In the genomic region with DNA sequence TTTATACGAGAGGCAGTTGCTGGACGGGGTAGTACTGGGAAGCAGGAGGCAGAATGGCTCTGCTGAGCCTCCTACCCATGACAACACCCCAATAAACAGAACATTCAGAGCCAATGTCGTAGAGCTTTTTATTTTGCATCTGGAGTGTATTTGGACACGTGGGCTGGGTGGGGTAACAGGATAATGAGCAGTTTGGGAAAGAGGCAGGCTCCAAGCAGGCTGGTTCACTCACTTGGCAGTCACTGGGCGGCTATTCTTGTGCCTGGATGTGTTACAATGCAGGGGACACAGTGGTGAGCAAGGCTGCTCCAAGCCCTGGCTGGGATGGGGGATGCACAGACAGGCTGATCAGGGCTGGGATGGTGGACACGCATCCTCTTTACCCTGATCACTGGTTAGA, we compare ENCODE assay signal across 12 cellular contexts. TPM values are rescaled to one million over a fixed set of nuclear protein-coding genes. Genes with fewer than 3 reads are reported as not detected.
DNase-seq lines count a peak whose midpoint lies in the region; ATAC-seq and TF ChIP-seq lines count a peak whose summit lies in the region.
"Had no signal": no experiment of that assay in that cellular context is flagged by ENCODE, and none has a peak within 500 bp of the region (broad histone marks: within the 10 kb centered on the region; RNA-seq: fewer than 3 reads in every experiment).

No MANE protein-coding gene starts in this region.

- H3K36me3 ChIP-seq in lower lobe of right lung: peaks cover 54% of the 10 kb centered on the region

- no peaks in the 10 kb centered on the region for H3K4me1 Mint-ChIP-seq in activated naive CD8-positive, alpha-beta T cell treated with anti-CD3 and anti-CD28 coated beads, Interleukin-2, amount 50 U/mL, for 24 hours

- H3K9me3 ChIP-seq in lower lobe of right lung: no peaks in the 10 kb centered on the region

- peaks cover 2% of the 10 kb centered on the region for H3K36me3 Mint-ChIP-seq in activated naive CD8-positive, alpha-beta T cell treated with anti-CD3 and anti-CD28 coated beads, Interleukin-2, amount 50 U/mL, for 24 hours (ENCODE audit: low read depth)

- no peaks in the 10 kb centered on the region for H3K27me3 ChIP-seq in lower lobe of right lung (ENCODE audit: low read depth)

- H3K4me3 ChIP-seq in HFF-Myc (replicated peaks; ENCODE audit: low read depth, low read length) (no peak overlapping the region), lower lobe of right lung (peak overlapping the region; percentile 7)

- no peaks in the 10 kb centered on the region for H3K27me3 Mint-ChIP-seq in activated naive CD8-positive, alpha-beta T cell treated with anti-CD3 and anti-CD28 coated beads, Interleukin-2, amount 50 U/mL, for 24 hours
- H3K27me3 Mint-ChIP-seq: activated B cell treated with CpG ODN at 0.5 μM for 24 hours had no signal

- H3K4me1 ChIP-seq in lower lobe of right lung: peaks cover 28% of the 10 kb centered on the region

- H3K27ac ChIP-seq in lower lobe of right lung (peak overlapping the region; percentile 75), substantia nigra (ENCODE audit: low read depth, low read length, poor library complexity, severe bottlenecking) (no peak overlapping the region)

- TF ChIP-seq CTCF in HFF-Myc (IDR thresholded peaks at IDR 0.05; ENCODE audit: low read depth, low read length, missing control alignments) (no peak), lower lobe of right lung (IDR thresholded peaks at IDR 0.05) (no peak)

- peak; percentile 10 for TF ChIP-seq POLR2A in erythroblast (IDR thresholded peaks at IDR 0.05; ENCODE audit: low read length)

- intact Hi-C loops in lower lobe of right lung (cut with DNase I): no loop called here

- no peak overlapping the region for H3K4me3 Mint-ChIP-seq in activated naive CD8-positive, alpha-beta T cell treated with anti-CD3 and anti-CD28 coated beads, Interleukin-2, amount 50 U/mL, for 24 hours
- H3K4me3 Mint-ChIP-seq: activated B cell treated with CpG ODN at 0.5 μM for 24 hours had no signal

- peak in 1 of 2 donors; percentile 3 for ATAC-seq in lower lobe of right lung
- no peak for ATAC-seq in activated naive CD8-positive, alpha-beta T cell treated with anti-CD3 and anti-CD28 coated beads, Interleukin-2, amount 50 U/mL, for 24 hours
- ATAC-seq in HG03196 (IDR thresholded peaks at IDR 0.05; ENCODE audit: unreplicated experiment): no peak

- H3K27ac Mint-ChIP-seq in activated naive CD8-positive, alpha-beta T cell treated with anti-CD3 and anti-CD28 coated beads, Interleukin-2, amount 50 U/mL, for 24 hours: no peak overlapping the region
- H3K27ac Mint-ChIP-seq: activated B cell treated with CpG ODN at 0.5 μM for 24 hours had no signal

- DNase-seq in HFF-Myc (ENCODE audit: extremely low read depth, low read depth) (peak; percentile 55), erythroblast (lab: John Stamatoyannopoulos, UW) (no peak), lower lobe of right lung (no peak), substantia nigra (lab: John Stamatoyannopoulos, UW) (peak in 25 of 49 donors; percentile 12 to 83 (median 49)), NCI-H524 (lab: John Stamatoyannopoulos, UW) (no peak), NK-92 (lab: John Stamatoyannopoulos, UW; ENCODE audit: unreplicated experiment) (no peak)
- no peak for DNase-seq in activated naive CD8-positive, alpha-beta T cell treated with anti-CD3 and anti-CD28 coated beads, Interleukin-2, amount 50 U/mL, for 24 hours
- DNase-seq: activated B cell treated with CpG ODN at 0.5 μM for 24 hours; activated gamma-delta T cell treated with Interleukin-2 at 50 U/mL for 16 hours; NCI-H1092; stimulated activated CD4-positive, alpha-beta T cell treated with anti-CD3 and anti-CD28 coated beads, Interleukin-4, amount 100 ng/mL, for 1 hour had no signal

- H3K9me3 Mint-ChIP-seq in activated naive CD8-positive, alpha-beta T cell treated with anti-CD3 and anti-CD28 coated beads, Interleukin-2, amount 50 U/mL, for 24 hours: no peaks in the 10 kb centered on the region
- H3K9me3 Mint-ChIP-seq: activated B cell treated with CpG ODN at 0.5 μM for 24 hours had no signal

RNA-seq across cellular contexts. Expression of gene ACTMAP, which starts 9.5 kb away (rescaled TPM):
- total RNA-seq in lower lobe of right lung: 17.6 TPM

RNA-seq across cellular contexts. Expression of gene SNRPA, which starts 10.3 kb away (rescaled TPM):
- 44.8 TPM for total RNA-seq in lower lobe of right lung

RNA-seq across cellular contexts. Expression of gene ITPKC, which starts 23.8 kb away (rescaled TPM):
- 34.9 TPM for total RNA-seq in lower lobe of right lung

RNA-seq across cellular contexts. Expression of gene COQ8B, which starts 24.1 kb away (rescaled TPM):
- 43.9 TPM for total RNA-seq in lower lobe of right lung

RNA-seq across cellular contexts. Expression of gene MIA, which starts 34.6 kb away (rescaled TPM):
- 1.7 TPM for total RNA-seq in lower lobe of right lung

Comparison
In these comparisons a context has a peak if more than half of its experiments do, and no peak if none do; other contexts are left out.
1. DNase-seq: peak in HFF-Myc (single experiment) and substantia nigra (25 of 49); none in erythroblast (0 of 2), lower lobe of right lung (single experiment), activated naive CD8-positive, alpha-beta T cell treated with anti-CD3 and anti-CD28 coated beads, Interleukin-2, amount 50 U/mL, for 24 hours (single experiment), NCI-H524 (0 of 2) and NK-92 (single experiment).